37 cellular contexts compared by ENCODE assay signal in the genomic region with DNA sequence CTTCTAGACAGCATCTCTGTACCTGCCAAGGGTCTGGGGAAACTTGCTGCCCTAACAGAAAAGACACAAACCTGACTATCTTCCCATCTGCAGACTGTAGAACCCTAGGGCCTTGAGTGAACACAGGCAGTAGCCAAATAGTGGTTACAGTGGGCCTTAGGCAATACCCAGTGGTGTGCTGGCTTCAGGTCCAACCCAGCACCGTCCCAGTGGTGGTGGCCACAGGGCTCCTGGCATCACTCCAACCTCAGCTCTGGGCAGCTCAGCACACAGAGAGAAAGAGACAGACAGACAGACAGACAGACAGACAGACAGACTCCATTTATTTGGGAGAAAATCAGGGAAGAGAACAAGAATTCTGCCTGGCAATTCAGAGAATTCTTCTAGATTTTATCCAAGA. TPM values are rescaled to one million over a fixed set of nuclear protein-coding genes. Genes with fewer than 3 reads are reported as not detected.
"Had no signal": no experiment of that assay in that cellular context is flagged by ENCODE, and none has a peak within 500 bp of the region (broad histone marks: within the 10 kb centered on the region; RNA-seq: fewer than 3 reads in every experiment).

No MANE protein-coding gene starts in this region.

- H3K27ac ChIP-seq: ascending aorta, VCaP had no signal

- H3K27me3 ChIP-seq: ascending aorta had no signal

- DNase-seq: activated B cell treated with CpG ODN at 0.5 μM for 24 hours; activated CD4-positive, alpha-beta memory T cell treated with anti-CD3 and anti-CD28 coated beads, Interleukin-2, amount 10 ng/mL, durations not matched to agents 7 days and 5 days; activated CD4-positive, alpha-beta T cell treated with anti-CD3 and anti-CD28 coated beads for 1 hour; activated CD4-positive, alpha-beta T cell treated with anti-CD3 and anti-CD28 coated beads for 36 hours; activated CD4-positive, alpha-beta T cell treated with anti-CD3 and anti-CD28 coated beads for 48 hours; activated CD4-positive, alpha-beta T cell treated with anti-CD3 and anti-CD28 coated beads, Interleukin-2, amount 10 ng/mL, durations not matched to agents 7 days and 5 days; activated CD4-positive, alpha-beta T cell treated with anti-CD3 and anti-CD28 coated beads, Interleukin-2, amount 50 U/mL, for 48 hours; activated CD8-positive, alpha-beta memory T cell treated with anti-CD3 and anti-CD28 coated beads for 24 hours; activated CD8-positive, alpha-beta memory T cell treated with anti-CD3 and anti-CD28 coated beads, Interleukin-2, amount 10 ng/mL, durations not matched to agents 7 days and 5 days; activated CD8-positive, alpha-beta memory T cell treated with anti-CD3 and anti-CD28 coated beads, Interleukin-2, amount 50 U/mL, for 48 hours; activated CD8-positive, alpha-beta T cell treated with anti-CD3 and anti-CD28 coated beads, Interleukin-2, amount 10 ng/mL, durations not matched to agents 7 days and 5 days; activated effector memory CD4-positive, alpha-beta T cell treated with Interleukin-2 at 50 U/mL for 16 hours; activated gamma-delta T cell; activated naive CD4-positive, alpha-beta T cell treated with anti-CD3 and anti-CD28 coated beads, Interleukin-2, amount 10 ng/mL, durations not matched to agents 7 days and 5 days; activated naive CD4-positive, alpha-beta T cell treated with Interleukin-2 at 50 U/mL for 16 hours; activated naive CD8-positive, alpha-beta T cell treated with anti-CD3 and anti-CD28 coated beads, Interleukin-2, amount 10 ng/mL, durations not matched to agents 7 days and 5 days; activated naive CD8-positive, alpha-beta T cell treated with anti-CD3 and anti-CD28 coated beads, Interleukin-2, amount 50 U/mL, for 24 hours; activated T-cell treated with anti-CD3 and anti-CD28 coated beads, Interleukin-2, amount 50 U/mL, for 24 hours; activated T-cell treated with anti-CD3 and anti-CD28 coated beads, Interleukin-2, amount 50 U/mL, for 48 hours; amygdala; anterior cingulate cortex; central memory CD4-positive, alpha-beta T cell; cerebellar nuclear complex; T-helper 1 cell; T-helper 2 cell; T-helper 9 cell had no signal

- ATAC-seq: activated CD4-positive, alpha-beta T cell treated with anti-CD3 and anti-CD28 coated beads for 36 hours; activated CD4-positive, CD25-positive, alpha-beta regulatory T cell treated with anti-CD3 and anti-CD28 coated beads, Interleukin-2, amount 50 U/mL, for 24 hours; activated CD8-positive, alpha-beta memory T cell treated with anti-CD3 and anti-CD28 coated beads, Interleukin-2, amount 10 ng/mL, durations not matched to agents 7 days and 5 days; activated CD8-positive, alpha-beta T cell treated with anti-CD3 and anti-CD28 coated beads, Interleukin-2, amount 10 ng/mL, durations not matched to agents 7 days and 5 days; activated naive CD8-positive, alpha-beta T cell treated with anti-CD3 and anti-CD28 coated beads, Interleukin-2, amount 50 U/mL, for 24 hours had no signal

- H3K9me3 Mint-ChIP-seq: activated CD4-positive, alpha-beta memory T cell treated with anti-CD3 and anti-CD28 coated beads, Interleukin-2, amount 10 ng/mL, durations not matched to agents 7 days and 5 days; activated CD4-positive, alpha-beta T cell treated with anti-CD3 and anti-CD28 coated beads, Interleukin-2, amount 10 ng/mL, durations not matched to agents 7 days and 5 days; activated naive CD4-positive, alpha-beta T cell treated with anti-CD3 and anti-CD28 coated beads, Interleukin-2, amount 10 ng/mL, durations not matched to agents 7 days and 5 days; activated naive CD8-positive, alpha-beta T cell treated with anti-CD3 and anti-CD28 coated beads, Interleukin-2, amount 10 ng/mL, durations not matched to agents 7 days and 5 days; activated T-helper 2 cell treated with anti-CD3 and anti-CD28 coated beads, Interferon-gamma antibody, Interleukin-2, Interleukin-4, amounts not matched to agents 10 μg/mL and 5 μg/mL and 100 μg/mL, durations not matched to agents 14 hours and 24 hours and 36 hours; T-helper 1 cell treated with Interleukin-12 subunit alpha and Interleukin-12 subunit beta and Interleukin-4 antibody, amounts not matched to agents 30 μg/mL and 1 μg/mL, for 36 hours; T-helper 2 cell treated with Interferon-gamma antibody and Interleukin-4, amounts not matched to agents 5 μg/mL and 100 μg/mL, for 36 hours had no signal

- H3K36me3 Mint-ChIP-seq: activated CD8-positive, alpha-beta memory T cell treated with anti-CD3 and anti-CD28 coated beads, Interleukin-2, amount 10 ng/mL, durations not matched to agents 7 days and 5 days; activated naive CD4-positive, alpha-beta T cell treated with anti-CD3 and anti-CD28 coated beads, Interleukin-2, amount 10 ng/mL, durations not matched to agents 7 days and 5 days; activated naive CD4-positive, alpha-beta T cell treated with anti-CD3 and anti-CD28 coated beads, Interleukin-2, amount 50 U/mL, for 24 hours; activated naive CD8-positive, alpha-beta T cell treated with anti-CD3 and anti-CD28 coated beads, Interleukin-2, amount 10 ng/mL, durations not matched to agents 7 days and 5 days; brain had no signal

- H3K4me1 Mint-ChIP-seq: activated B cell treated with CpG ODN at 0.5 μM for 24 hours; activated CD4-positive, alpha-beta memory T cell treated with anti-CD3 and anti-CD28 coated beads, Interleukin-2, amount 10 ng/mL, durations not matched to agents 7 days and 5 days; activated CD4-positive, alpha-beta T cell treated with anti-CD3 and anti-CD28 coated beads for 36 hours; activated CD4-positive, alpha-beta T cell treated with anti-CD3 and anti-CD28 coated beads, Interleukin-2, amount 10 ng/mL, durations not matched to agents 7 days and 5 days; activated CD8-positive, alpha-beta memory T cell treated with anti-CD3 and anti-CD28 coated beads, Interleukin-2, amount 10 ng/mL, durations not matched to agents 7 days and 5 days; activated naive CD4-positive, alpha-beta T cell treated with anti-CD3 and anti-CD28 coated beads, Interleukin-2, amount 10 ng/mL, durations not matched to agents 7 days and 5 days; activated naive CD4-positive, alpha-beta T cell treated with anti-CD3 and anti-CD28 coated beads, Interleukin-2, amount 50 U/mL, for 24 hours; activated naive CD8-positive, alpha-beta T cell treated with anti-CD3 and anti-CD28 coated beads, Interleukin-2, amount 10 ng/mL, durations not matched to agents 7 days and 5 days; activated naive CD8-positive, alpha-beta T cell treated with anti-CD3 and anti-CD28 coated beads, Interleukin-2, amount 50 U/mL, for 24 hours; brain had no signal

- H3K4me3 Mint-ChIP-seq: activated B cell treated with CpG ODN at 0.5 μM for 24 hours; activated CD4-positive, alpha-beta memory T cell treated with anti-CD3 and anti-CD28 coated beads, Interleukin-2, amount 10 ng/mL, durations not matched to agents 7 days and 5 days; activated CD4-positive, alpha-beta T cell treated with anti-CD3 and anti-CD28 coated beads for 36 hours; activated CD4-positive, alpha-beta T cell treated with anti-CD3 and anti-CD28 coated beads, Interleukin-2, amount 10 ng/mL, durations not matched to agents 7 days and 5 days; activated CD8-positive, alpha-beta memory T cell treated with anti-CD3 and anti-CD28 coated beads, Interleukin-2, amount 10 ng/mL, durations not matched to agents 7 days and 5 days; activated CD8-positive, alpha-beta T cell treated with anti-CD3 and anti-CD28 coated beads, Interleukin-2, amount 10 ng/mL, durations not matched to agents 7 days and 5 days; activated naive CD4-positive, alpha-beta T cell treated with anti-CD3 and anti-CD28 coated beads, Interleukin-2, amount 10 ng/mL, durations not matched to agents 7 days and 5 days; activated naive CD4-positive, alpha-beta T cell treated with anti-CD3 and anti-CD28 coated beads, Interleukin-2, amount 50 U/mL, for 24 hours; activated naive CD8-positive, alpha-beta T cell; activated naive CD8-positive, alpha-beta T cell treated with anti-CD3 and anti-CD28 coated beads, Interleukin-2, amount 10 ng/mL, durations not matched to agents 7 days and 5 days; activated naive CD8-positive, alpha-beta T cell treated with anti-CD3 and anti-CD28 coated beads, Interleukin-2, amount 50 U/mL, for 24 hours; activated T-cell treated with anti-CD3 and anti-CD28 coated beads, Interleukin-2, amount 50 U/mL, for 24 hours; brain; T-helper 1 cell treated with Interleukin-12 subunit alpha and Interleukin-12 subunit beta and Interleukin-4 antibody, amounts not matched to agents 30 μg/mL and 1 μg/mL, for 36 hours; T-helper 2 cell treated with Interferon-gamma antibody and Interleukin-4, amounts not matched to agents 5 μg/mL and 100 μg/mL, for 36 hours had no signal

- H3K27ac Mint-ChIP-seq: activated B cell treated with CpG ODN at 0.5 μM for 24 hours; activated CD4-positive, alpha-beta memory T cell treated with anti-CD3 and anti-CD28 coated beads, Interleukin-2, amount 10 ng/mL, durations not matched to agents 7 days and 5 days; activated CD4-positive, alpha-beta T cell treated with anti-CD3 and anti-CD28 coated beads for 36 hours; activated CD4-positive, alpha-beta T cell treated with anti-CD3 and anti-CD28 coated beads, Interleukin-2, amount 10 ng/mL, durations not matched to agents 7 days and 5 days; activated CD8-positive, alpha-beta memory T cell treated with anti-CD3 and anti-CD28 coated beads, Interleukin-2, amount 10 ng/mL, durations not matched to agents 7 days and 5 days; activated CD8-positive, alpha-beta T cell treated with anti-CD3 and anti-CD28 coated beads, Interleukin-2, amount 10 ng/mL, durations not matched to agents 7 days and 5 days; activated naive CD4-positive, alpha-beta T cell treated with anti-CD3 and anti-CD28 coated beads, Interleukin-2, amount 10 ng/mL, durations not matched to agents 7 days and 5 days; activated naive CD4-positive, alpha-beta T cell treated with anti-CD3 and anti-CD28 coated beads, Interleukin-2, amount 50 U/mL, for 24 hours; activated naive CD8-positive, alpha-beta T cell; activated naive CD8-positive, alpha-beta T cell treated with anti-CD3 and anti-CD28 coated beads, Interleukin-2, amount 10 ng/mL, durations not matched to agents 7 days and 5 days; activated naive CD8-positive, alpha-beta T cell treated with anti-CD3 and anti-CD28 coated beads, Interleukin-2, amount 50 U/mL, for 24 hours; activated T-cell treated with anti-CD3 and anti-CD28 coated beads, Interleukin-2, amount 50 U/mL, for 24 hours; activated T-helper 2 cell treated with anti-CD3 and anti-CD28 coated beads, Interferon-gamma antibody, Interleukin-2, Interleukin-4, amounts not matched to agents 10 μg/mL and 5 μg/mL and 100 μg/mL, durations not matched to agents 14 hours and 24 hours and 36 hours; brain; T-helper 1 cell treated with Interleukin-12 subunit alpha and Interleukin-12 subunit beta and Interleukin-4 antibody, amounts not matched to agents 30 μg/mL and 1 μg/mL, for 36 hours; T-helper 2 cell treated with Interferon-gamma antibody and Interleukin-4, amounts not matched to agents 5 μg/mL and 100 μg/mL, for 36 hours had no signal

- H3K4me1 ChIP-seq: ascending aorta had no signal

- H3K4me3 ChIP-seq: ascending aorta had no signal

- H3K36me3 ChIP-seq: ascending aorta had no signal

RNA-seq across cellular contexts. Expression of a gene that starts 29.3 kb away (rescaled TPM):
- total RNA-seq: activated B cell treated with CpG ODN at 0.5 μM for 24 hours; activated CD4-positive, alpha-beta memory T cell treated with anti-CD3 and anti-CD28 coated beads, Interleukin-2, amount 10 ng/mL, durations not matched to agents 7 days and 5 days; activated CD4-positive, alpha-beta T cell treated with anti-CD3 and anti-CD28 coated beads for 36 hours; activated CD4-positive, alpha-beta T cell treated with anti-CD3 and anti-CD28 coated beads, Interleukin-2, amount 10 ng/mL, durations not matched to agents 7 days and 5 days; activated CD8-positive, alpha-beta memory T cell treated with anti-CD3 and anti-CD28 coated beads, Interleukin-2, amount 10 ng/mL, durations not matched to agents 7 days and 5 days; activated CD8-positive, alpha-beta T cell treated with anti-CD3 and anti-CD28 coated beads, Interleukin-2, amount 10 ng/mL, durations not matched to agents 7 days and 5 days; activated naive CD8-positive, alpha-beta T cell treated with anti-CD3 and anti-CD28 coated beads, Interleukin-2, amount 10 ng/mL, durations not matched to agents 7 days and 5 days; activated T-helper 2 cell treated with anti-CD3 and anti-CD28 coated beads, Interferon-gamma antibody, Interleukin-2, Interleukin-4, amounts not matched to agents 10 μg/mL and 5 μg/mL and 100 μg/mL, durations not matched to agents 14 hours and 24 hours and 36 hours; ascending aorta; cardiac septum; chondrocyte had no signal
